In the genomic region with DNA sequence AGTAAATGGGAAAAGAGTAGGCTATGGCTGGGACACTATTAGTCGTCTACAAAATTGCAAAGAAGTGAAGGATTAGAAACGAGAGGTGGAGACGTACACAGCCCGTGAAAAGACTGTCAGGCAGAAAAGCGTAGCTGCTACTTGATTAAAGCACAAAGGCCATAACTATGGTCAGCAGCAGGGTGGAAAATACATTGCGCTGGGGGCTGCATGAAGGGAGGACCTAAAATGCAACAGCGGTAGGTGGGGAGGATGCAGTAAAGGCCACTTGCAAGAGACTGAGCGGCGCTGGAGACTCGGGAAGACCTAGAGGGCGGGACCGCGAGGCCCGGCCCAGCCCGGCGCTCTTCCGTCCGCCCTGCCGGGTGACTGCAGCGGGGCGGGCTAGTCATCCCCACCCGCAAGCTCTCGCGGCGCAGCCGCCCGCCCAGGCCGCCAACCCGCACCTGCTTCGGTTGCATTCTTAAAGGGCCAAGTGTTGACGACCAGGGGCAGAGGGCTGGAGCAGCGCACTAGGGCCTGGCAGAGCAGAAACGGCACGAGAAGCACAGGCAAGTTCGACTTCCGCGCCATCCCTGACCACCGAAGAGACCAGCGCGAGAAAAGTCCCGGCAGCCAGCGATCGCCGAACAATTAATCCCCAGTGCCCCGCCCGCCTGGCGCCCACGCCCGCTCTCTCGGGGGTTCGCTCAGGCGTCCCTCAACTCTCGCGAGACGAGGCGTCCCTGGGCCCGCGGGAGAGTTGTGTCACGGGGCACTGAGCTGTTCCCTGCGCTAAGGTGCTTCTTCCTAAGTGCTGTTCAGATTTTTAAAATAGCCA, we compare ENCODE assay signal across 8 cellular contexts. TPM values are rescaled to one million over a fixed set of nuclear protein-coding genes. Genes with fewer than 3 reads are reported as not detected.
DNase-seq lines count a peak whose midpoint lies in the region; ATAC-seq, FAIRE-seq and TF ChIP-seq lines count a peak whose summit lies in the region.

A gene (minus strand): TSS at position 635 of the 820 bp plus-strand sequence. CDS start 62 bp downstream, at position 573.

- TF ChIP-seq CTCF in HepG2 (CRISPR knock-in tag; IDR thresholded peaks at IDR 0.05) = 0 out of 2 replicates have a peak, but pooled peaks have one; percentile 9

- H3K4me2 ChIP-seq in BLaER1 (peak within 1 kb of the TSS; percentile 78), HepG2 (ENCODE audit: low read depth, low read length) (peak within 1 kb of the TSS; percentile 97)

- H3K36me3 ChIP-seq in BLaER1 (peaks cover 7% of the 10 kb centered on the region; the same call in 1 of the 2 replicates), HepG2 (replicated peaks in 1 of 2; ENCODE audit: control insufficient read depth in 1 of 2, insufficient read depth in 2 of 2, low read length in 2 of 2) (no peaks in the 10 kb centered on the region)

- in situ Hi-C loops in HepG2 (cut with HindIII; ENCODE audit: extremely low pct_ligation_motif_present, low pct_unique_long_range_greater_than_20kb) = no loop called here

- intact Hi-C loops in HepG2 (cut with micrococcal nuclease; ENCODE audit: unreplicated experiment) = loop anchor here (5.0 kb wide), 3 partner anchors 50 to 1290 kb away; no protein-coding TSS in a partner anchor

- peak; percentile 89 to 90 for TF ChIP-seq POLR2A in HepG2 (IDR thresholded peaks at IDR 0.05; ENCODE audit: insufficient read depth in 1 of 2, low read depth in 2 of 2, low read length in 2 of 2)

- ATAC-seq in HG03460 (IDR thresholded peaks at IDR 0.05; ENCODE audit: unreplicated experiment) = peak; percentile 86
- ATAC-seq in HepG2 = peak; percentile 98

- BruUV-seq in HepG2 (replicated peaks; lab: Mats Ljungman, UMichigan) = TSS peak; percentile 75

- TF ChIP-seq EP300 in HepG2 (IDR thresholded peaks at IDR 0.05; ENCODE audit: low read depth in 2 of 2, low read length in 2 of 2) (no peak), HepG2 (CRISPR knock-in tag; IDR thresholded peaks at IDR 0.05; ENCODE audit: borderline replicate concordance) (no peak)

- POLR2A ChIA-PET in HepG2 (lab: Yijun Ruan, JAX) = interaction anchor here (0.7 to 1.9 kb wide), 10 partner anchors 8 to 67 kb away, joined by 3 to 16 read pairs (median 4); no protein-coding TSS in a partner anchor

- DNase-seq in GM19240 (ENCODE audit: insufficient read length, low spot score) = peak; percentile 80
- peak; percentile 77 for DNase-seq in NCI-H748 treated with DMSO at 0.1 percent for 48 hours (lab: John Stamatoyannopoulos, UW)
- DNase-seq in activated CD4-positive, alpha-beta T cell treated with anti-CD3 and anti-CD28 coated beads, Interleukin-2, amount 50 U/mL, for 4 hours = peak; percentile 95 to 96
- peak; percentile 97 for DNase-seq in dermis blood vessel endothelial cell
- DNase-seq in HepG2 (ENCODE audit: low spot score) = peak; percentile 87
- DNase-seq in stimulated activated CD4-positive, alpha-beta T cell treated with anti-CD3 and anti-CD28 coated beads, Interleukin-4, amount 100 ng/mL, for 1 hour = peak; percentile 98

- H3K4me3 ChIP-seq in BLaER1 = peak within 1 kb of the TSS; percentile 71
- peak within 1 kb of the TSS; percentile 80 to 94 (median 84) for H3K4me3 ChIP-seq in HepG2 (replicated peaks in 1 of 3; ENCODE audit: insufficient read depth in 1 of 3, low read depth in 2 of 3, low read length in 3 of 3)

- WGBS in HepG2 (ENCODE audit: low lambda C conversion rate) = 2% methylated on average over 23 of the region's 60 CpGs

- no peaks in the 10 kb centered on the region for H3K27me3 ChIP-seq in BLaER1
- no peaks in the 10 kb centered on the region for H3K27me3 ChIP-seq in HepG2 (ENCODE audit: control insufficient read depth in 1 of 2, insufficient read depth in 2 of 2, low read length in 2 of 2)

- FAIRE-seq in HepG2 (lab: Jason Lieb, UNC) = peak; percentile 32

- H2AFZ ChIP-seq in HepG2 (ENCODE audit: low read length) = peak within 1 kb of the TSS; percentile 94

- peaks cover 22% of the 10 kb centered on the region for H3K4me1 ChIP-seq in BLaER1
- peaks cover 18% of the 10 kb centered on the region for H3K4me1 ChIP-seq in HepG2 (ENCODE audit: insufficient read depth, low read length)

- peak; percentile 34; the same call in 1 of the 2 replicates for TF ChIP-seq RAD21 in HepG2 (CRISPR knock-in tag; IDR thresholded peaks at IDR 0.05)

- H3K9me3 ChIP-seq in BLaER1 = no peaks in the 10 kb centered on the region
- H3K9me3 ChIP-seq in HepG2 (ENCODE audit: low read length) = no peaks in the 10 kb centered on the region

- H3K9ac ChIP-seq in BLaER1 = peak within 1 kb of the TSS; percentile 91
- peak within 1 kb of the TSS; percentile 84 for H3K9ac ChIP-seq in HepG2 (ENCODE audit: insufficient read depth, low read depth, low read length)

- no peaks in the 10 kb centered on the region for H3K79me2 ChIP-seq in HepG2 (ENCODE audit: insufficient read depth, low read length)

- CTCF ChIA-PET in HepG2 (lab: Yijun Ruan, JAX; ENCODE audit: low intra/inter-chr PET ratio, low total read pairs) = no interaction called here

- H3K27ac ChIP-seq in BLaER1 (peak within 1 kb of the TSS; percentile 95), HepG2 (ENCODE audit: extremely low read length, insufficient read depth, low read length) (peak within 1 kb of the TSS; percentile 90)

- no peaks in the 10 kb centered on the region for H4K20me1 ChIP-seq in BLaER1
- H4K20me1 ChIP-seq in HepG2 (ENCODE audit: insufficient read depth, low read length) = no peaks in the 10 kb centered on the region

TF ChIP-seq in HepG2, 621 proteins besides CTCF, POLR2A, EP300 and RAD21 (continues in another document):
- TF ChIP-seq ZNF33A (CRISPR knock-in tag; IDR thresholded peaks at IDR 0.05; ENCODE audit: borderline replicate concordance) (peak; percentile 82; the same call in 1 of the 2 replicates), SRSF1 (optimal IDR thresholded peaks at IDR 0.05; ENCODE audit: low read depth, low read length) (peak; percentile 71), TGIF2 (CRISPR knock-in tag; IDR thresholded peaks at IDR 0.05) (no peak), ZNF782 (CRISPR knock-in tag; IDR thresholded peaks at IDR 0.05; ENCODE audit: borderline replicate concordance) (0 out of 2 replicates have a peak, but pooled peaks have one; percentile 25), ZNF552 (CRISPR knock-in tag; IDR thresholded peaks at IDR 0.05; ENCODE audit: borderline replicate concordance) (peak; percentile 43; the same call in 1 of the 2 replicates)
- TF ChIP-seq, protein P1, sequence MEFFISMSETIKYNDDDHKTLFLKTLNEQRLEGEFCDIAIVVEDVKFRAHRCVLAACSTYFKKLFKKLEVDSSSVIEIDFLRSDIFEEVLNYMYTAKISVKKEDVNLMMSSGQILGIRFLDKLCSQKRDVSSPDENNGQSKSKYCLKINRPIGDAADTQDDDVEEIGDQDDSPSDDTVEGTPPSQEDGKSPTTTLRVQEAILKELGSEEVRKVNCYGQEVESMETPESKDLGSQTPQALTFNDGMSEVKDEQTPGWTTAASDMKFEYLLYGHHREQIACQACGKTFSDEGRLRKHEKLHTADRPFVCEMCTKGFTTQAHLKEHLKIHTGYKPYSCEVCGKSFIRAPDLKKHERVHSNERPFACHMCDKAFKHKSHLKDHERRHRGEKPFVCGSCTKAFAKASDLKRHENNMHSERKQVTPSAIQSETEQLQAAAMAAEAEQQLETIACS (CRISPR knock-in tag; IDR thresholded peaks at IDR 0.05) = no peak
- TF ChIP-seq, protein P2, sequence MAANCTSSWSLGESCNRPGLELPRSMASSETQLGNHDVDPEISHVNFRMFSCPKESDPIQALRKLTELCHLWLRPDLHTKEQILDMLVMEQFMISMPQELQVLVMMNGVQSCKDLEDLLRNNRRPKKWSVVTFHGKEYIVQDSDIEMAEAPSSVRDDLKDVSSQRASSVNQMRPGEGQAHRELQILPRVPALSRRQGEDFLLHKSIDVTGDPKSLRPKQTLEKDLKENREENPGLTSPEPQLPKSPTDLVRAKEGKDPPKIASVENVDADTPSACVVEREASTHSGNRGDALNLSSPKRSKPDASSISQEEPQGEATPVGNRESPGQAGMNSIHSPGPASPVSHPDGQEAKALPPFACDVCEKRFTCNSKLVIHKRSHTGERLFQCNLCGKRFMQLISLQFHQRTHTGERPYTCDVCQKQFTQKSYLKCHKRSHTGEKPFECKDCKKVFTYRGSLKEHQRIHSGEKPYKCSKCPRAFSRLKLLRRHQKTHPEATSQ (CRISPR knock-in tag; IDR thresholded peaks at IDR 0.05; ENCODE audit: borderline replicate concordance) = peak; percentile 80; the same call in 1 of the 2 replicates

RNA-seq across cellular contexts. Expression of the gene that starts here (rescaled TPM):
- total RNA-seq in dermis blood vessel endothelial cell (23.8 and 31.6 TPM in 2 replicates), HepG2 (2016; rRNA removed; fragmentation: Illumina TruSeq; extraction: Trizol) (12.2 and 22.3 TPM in 2 replicates)
- 2.9 and 5.1 TPM in 2 replicates for total RNA-seq in HepG2 (2016; cell fraction: cytosol; rRNA removed; fragmentation: Illumina TruSeq; extraction: Trizol; ENCODE audit: low read depth)
- 14.5 and 23.2 TPM in 2 replicates for total RNA-seq in HepG2 (2016; cell fraction: insoluble cytoplasmic fraction; rRNA removed; fragmentation: Illumina TruSeq; extraction: Trizol)
- total RNA-seq in HepG2 (2016; cell fraction: membrane; rRNA removed; fragmentation: Illumina TruSeq; extraction: Trizol) = 5.5 and 7.9 TPM in 2 replicates
- 13.4 and 20.8 TPM in 2 replicates for total RNA-seq in HepG2 (2016; cell fraction: nucleus; rRNA removed; fragmentation: Illumina TruSeq; extraction: Trizol)
- polyA plus RNA-seq in HepG2 (2011; rRNA removed) = 21.2 and 21.9 TPM in 2 replicates
- polyA plus RNA-seq in HepG2 (2011; cell fraction: cytosol; rRNA removed) = 17.7 and 24.9 TPM in 2 replicates
- polyA plus RNA-seq in HepG2 (2011; cell fraction: nucleus; rRNA removed) = 13.2 and 20.0 TPM in 2 replicates
- polyA plus RNA-seq in HepG2 (2012) = 25.3 and 27.5 TPM in 2 replicates
- 3.2 and 3.5 TPM in 2 replicates for polyA plus RNA-seq in HepG2 (2016; cell fraction: cytosol; fragmentation: Illumina TruSeq; extraction: Trizol; ENCODE audit: low read depth)
- polyA plus RNA-seq in HepG2 (2016; cell fraction: insoluble cytoplasmic fraction; fragmentation: Illumina TruSeq; extraction: Trizol; ENCODE audit: low read depth) = 9.8 and 10.5 TPM in 2 replicates
- 5.9 TPM in 2 replicates for polyA plus RNA-seq in HepG2 (2016; cell fraction: membrane; fragmentation: Illumina TruSeq; extraction: Trizol; ENCODE audit: low read depth)
- polyA plus RNA-seq in HepG2 (2016; cell fraction: nucleus; fragmentation: Illumina TruSeq; extraction: Trizol; ENCODE audit: insufficient read depth, low read depth) = 17.2 and 24.0 TPM in 2 replicates
- 9.0 and 18.1 TPM in 2 replicates for polyA minus RNA-seq in HepG2 (2011; rRNA and poly(A)+ RNA removed; ENCODE audit: low replicate concordance)
- 16.5 and 22.6 TPM in 2 replicates for polyA minus RNA-seq in HepG2 (2011; cell fraction: cytosol; rRNA and poly(A)+ RNA removed)
- 14.7 and 27.5 TPM in 2 replicates for polyA minus RNA-seq in HepG2 (2011; cell fraction: nucleus; rRNA and poly(A)+ RNA removed)

Comparison
In these comparisons a context has a peak if more than half of its experiments do, and no peak if none do; other contexts are left out.
1. Peak in every context shown above with its lines: DNase-seq, ATAC-seq, H3K4me3 ChIP-seq and H3K27ac ChIP-seq.